ENCODE assay signal across 20 cellular contexts in genomic region chr16:57303021-57303909, GRCh38. TPM values are rescaled to one million over a fixed set of nuclear protein-coding genes. Genes with fewer than 3 reads are reported as not detected.
DNase-seq lines count a peak whose midpoint lies in the region; ATAC-seq and TF ChIP-seq lines count a peak whose summit lies in the region.
"Had no signal": no experiment of that assay in that cellular context is flagged by ENCODE, and none has a peak within 500 bp of the region (broad histone marks: within the 10 kb centered on the region; RNA-seq: fewer than 3 reads in every experiment).

No MANE protein-coding gene starts in this region.

- TF ChIP-seq CTCF in breast epithelium (IDR thresholded peaks at IDR 0.05) (no peak), mammary epithelial cell (conservative IDR thresholded peaks at IDR 0.05 in 1 of 2, IDR thresholded peaks at IDR 0.05 in 1 of 2; ENCODE audit: extremely low read depth in 1 of 2, insufficient read depth in 1 of 2, low read depth in 1 of 2, low read length in 2 of 2) (no peak), osteoblast (IDR thresholded peaks at IDR 0.05; ENCODE audit: extremely low read depth, low read depth, low read length) (no peak), upper lobe of left lung (IDR thresholded peaks at IDR 0.05) (no peak)

- peaks cover 53% of the 10 kb centered on the region for H3K27me3 Mint-ChIP-seq in dendritic cell treated with granulocyte-macrophage colony-stimulating factor and Interleukin-4, amounts not matched to agents 40 ng/mL and 50 ng/mL, for 4 days
- H3K27me3 Mint-ChIP-seq: CD4-positive, CD25-positive, alpha-beta regulatory T cell had no signal

- TF ChIP-seq POLR2A in breast epithelium (IDR thresholded peaks at IDR 0.05) (no peak), upper lobe of left lung (IDR thresholded peaks at IDR 0.05) (no peak)

- H3K79me2 ChIP-seq in mammary epithelial cell (ENCODE audit: insufficient read depth, low read length) (no peaks in the 10 kb centered on the region), osteoblast (ENCODE audit: insufficient read depth, low read length) (no peaks in the 10 kb centered on the region)

- no peaks in the 10 kb centered on the region for H3K36me3 Mint-ChIP-seq in dendritic cell treated with granulocyte-macrophage colony-stimulating factor and Interleukin-4, amounts not matched to agents 40 ng/mL and 50 ng/mL, for 4 days (ENCODE audit: low read depth)

- WGBS in mammary epithelial cell (ENCODE audit: low coverage, missing lambda C conversion rate): 96% methylated on average over 4 of the region's 4 CpGs
- 82 to 85% methylated on average over 3 to 4 of the region's 4 CpGs for WGBS in upper lobe of left lung, 2 donors

- H3K27ac Mint-ChIP-seq in dendritic cell treated with granulocyte-macrophage colony-stimulating factor and Interleukin-4, amounts not matched to agents 40 ng/mL and 50 ng/mL, for 4 days: peak overlapping the region; percentile 9
- H3K27ac Mint-ChIP-seq: CD4-positive, CD25-positive, alpha-beta regulatory T cell had no signal

- no peak overlapping the region for H2AFZ ChIP-seq in mammary epithelial cell (ENCODE audit: low read depth, low read length)
- H2AFZ ChIP-seq in osteoblast (ENCODE audit: low read length): no peak overlapping the region
- H2AFZ ChIP-seq: GM23248 had no signal

- peaks cover 10 to 17% of the 10 kb centered on the region in 2 donors for H3K4me1 ChIP-seq in breast epithelium
- H3K4me1 ChIP-seq in mammary epithelial cell (ENCODE audit: insufficient read depth, low read length): peaks cover 10% of the 10 kb centered on the region
- peaks cover 16% of the 10 kb centered on the region for H3K4me1 ChIP-seq in osteoblast (ENCODE audit: insufficient read depth, low read length)
- peaks cover 31 to 41% (median 38%) of the 10 kb centered on the region in 4 donors for H3K4me1 ChIP-seq in upper lobe of left lung

- H3K9me3 ChIP-seq in breast epithelium (no peaks in the 10 kb centered on the region), mammary epithelial cell (replicated peaks; ENCODE audit: insufficient read depth, low read length) (no peaks in the 10 kb centered on the region), osteoblast (ENCODE audit: low read depth, low read length) (no peaks in the 10 kb centered on the region), upper lobe of left lung (no peaks in the 10 kb centered on the region)
- H3K9me3 ChIP-seq: adrenal gland, suprapubic skin had no signal

- no peaks in the 10 kb centered on the region for H3K36me3 ChIP-seq in breast epithelium
- no peaks in the 10 kb centered on the region for H3K36me3 ChIP-seq in mammary epithelial cell (ENCODE audit: insufficient read depth, low read length)
- no peaks in the 10 kb centered on the region for H3K36me3 ChIP-seq in osteoblast (ENCODE audit: insufficient read depth, low read length)
- no peaks in the 10 kb centered on the region for H3K36me3 ChIP-seq in upper lobe of left lung
- H3K36me3 ChIP-seq: adrenal gland, suprapubic skin had no signal

- peak overlapping the region; percentile 90 to 92 for H3K27ac ChIP-seq in breast epithelium
- no peak overlapping the region for H3K27ac ChIP-seq in mammary epithelial cell (ENCODE audit: insufficient read depth, low read depth, low read length)
- no peak overlapping the region for H3K27ac ChIP-seq in osteoblast (ENCODE audit: low read depth, low read length)
- peak overlapping the region; percentile 73 to 82 (median 75) for H3K27ac ChIP-seq in upper lobe of left lung
- H3K27ac ChIP-seq: epithelial cell of prostate, GM23248, KMS-11, suprapubic skin had no signal

- intact Hi-C loops in breast epithelium (cut with DNase I; ENCODE audit: low total_unique reads) (no loop called here), mammary epithelial cell (cut with micrococcal nuclease) (no loop called here)
- intact Hi-C loops in dendritic cell treated with granulocyte-macrophage colony-stimulating factor and Interleukin-4, amounts not matched to agents 40 ng/mL and 50 ng/mL, for 4 days (cut with micrococcal nuclease): loop anchor here (5.0 kb wide), 2 partner anchors 44 to 214 kb away; no protein-coding TSS in a partner anchor

- DNase-seq in breast epithelium (ENCODE audit: low spot score in 2 of 2): no peak
- DNase-seq in mammary epithelial cell: no peak
- DNase-seq in osteoblast (ENCODE audit: insufficient read length, low spot score, missing footprints): peak; percentile 43
- DNase-seq in upper lobe of left lung: no peak
- DNase-seq in NCI-H82 (lab: John Stamatoyannopoulos, UW): no peak
- DNase-seq in NCI-H2227 (lab: John Stamatoyannopoulos, UW; ENCODE audit: unreplicated experiment): no peak
- DNase-seq: activated T-cell treated with anti-CD3 and anti-CD28 coated beads, Interleukin-2, amount 50 U/mL, for 4 hours; glutamatergic neuron; NCI-H345; stimulated activated CD4-positive, alpha-beta T cell treated with anti-CD3 and anti-CD28 coated beads, Interleukin-15, amount 100 ng/mL, for 24 hours had no signal

- H3K4me3 Mint-ChIP-seq in dendritic cell treated with granulocyte-macrophage colony-stimulating factor and Interleukin-4, amounts not matched to agents 40 ng/mL and 50 ng/mL, for 4 days: no peak overlapping the region
- H3K4me3 Mint-ChIP-seq: activated T-cell treated with anti-CD3 and anti-CD28 coated beads, Interleukin-2, amount 50 U/mL, for 4 hours had no signal

- in situ Hi-C loops in mammary epithelial cell (cut with MboI; ENCODE audit: low sequenced_read_pairs in 2 of 2): loop anchor here (5.0 to 10.0 kb wide), 3 partner anchors 114 to 214 kb away; no protein-coding TSS in a partner anchor

- H3K4me3 ChIP-seq in breast epithelium (no peak overlapping the region), mammary epithelial cell (replicated peaks in 1 of 3; ENCODE audit: insufficient read depth in 1 of 3, low read depth in 2 of 3, low read length in 3 of 3) (no peak overlapping the region), osteoblast (ENCODE audit: insufficient read depth, low read length) (no peak overlapping the region), upper lobe of left lung (no peak overlapping the region)
- H3K4me3 ChIP-seq: adrenal gland, GM23248, suprapubic skin had no signal

- H4K20me1 ChIP-seq in mammary epithelial cell (ENCODE audit: insufficient read depth, low read length): no peaks in the 10 kb centered on the region
- no peaks in the 10 kb centered on the region for H4K20me1 ChIP-seq in osteoblast (ENCODE audit: insufficient read depth, low read length)

- ATAC-seq in upper lobe of left lung (ENCODE audit: low FRiP score in 2 of 2) (no peak), GM18511 (IDR thresholded peaks at IDR 0.05; ENCODE audit: unreplicated experiment) (no peak)
- ATAC-seq: activated T-cell treated with anti-CD3 and anti-CD28 coated beads, Interleukin-2, amount 50 U/mL, for 4 hours had no signal

- H3K27me3 ChIP-seq in breast epithelium (no peaks in the 10 kb centered on the region), mammary epithelial cell (ENCODE audit: insufficient read depth, low read length) (no peaks in the 10 kb centered on the region), osteoblast (ENCODE audit: insufficient read depth, low read length) (peaks cover 12% of the 10 kb centered on the region), upper lobe of left lung (no peaks in the 10 kb centered on the region)
- H3K27me3 ChIP-seq: adrenal gland, suprapubic skin had no signal

- no peak overlapping the region for H3K9ac ChIP-seq in mammary epithelial cell (ENCODE audit: insufficient read depth, low read length)
- H3K9ac ChIP-seq: GM23248, KMS-11 had no signal

- peaks cover 14% of the 10 kb centered on the region for H3K4me1 Mint-ChIP-seq in dendritic cell treated with granulocyte-macrophage colony-stimulating factor and Interleukin-4, amounts not matched to agents 40 ng/mL and 50 ng/mL, for 4 days (ENCODE audit: low read depth)

- BruUV-seq in mammary epithelial cell (replicated peaks; lab: Mats Ljungman, UMichigan): no TSS peak

- CTCF ChIA-PET in mammary epithelial cell (lab: Charles Lee; ENCODE audit: low non-redundant PET): interaction anchor here (0.6 kb wide), 1 partner anchor 114 kb away, joined by 3 read pairs; no protein-coding TSS in a partner anchor

- H3K9me3 Mint-ChIP-seq in dendritic cell treated with granulocyte-macrophage colony-stimulating factor and Interleukin-4, amounts not matched to agents 40 ng/mL and 50 ng/mL, for 4 days: no peaks in the 10 kb centered on the region
- H3K9me3 Mint-ChIP-seq: activated T-cell treated with anti-CD3 and anti-CD28 coated beads, Interleukin-2, amount 50 U/mL, for 4 hours had no signal

- dilution Hi-C loops in mammary epithelial cell (cut with HindIII; ENCODE audit: low sequenced_read_pairs): no loop called here

- H3K4me2 ChIP-seq in mammary epithelial cell (ENCODE audit: insufficient read depth, low read depth, low read length) (no peak overlapping the region), osteoblast (ENCODE audit: insufficient read depth, low read length) (no peak overlapping the region)
- H3K4me2 ChIP-seq: KMS-11 had no signal

- TF ChIP-seq EP300 in upper lobe of left lung (IDR thresholded peaks at IDR 0.05): no peak

RNA-seq across cellular contexts. Expression of gene PLLP, which starts 18.8 kb away (rescaled TPM):
- total RNA-seq in breast epithelium (10 to 100 TPM in 1 of 3 donors, 1 to 10 TPM in 2; 3.8 to 44.6 (median 7.9) TPM), mammary epithelial cell (1 to 10 TPM; 1.7 to 2.2 TPM), osteoblast (under 0.01 TPM in 2 replicates), upper lobe of left lung (100 to 1,000 TPM in 4 of 6 donors, 10 to 100 TPM in 2; 38.8 to 184 (median 114) TPM)
- 6.3 TPM for polyA plus RNA-seq in mammary epithelial cell
- polyA minus RNA-seq in mammary epithelial cell: 10.4 TPM
- total RNA-seq: CD4-positive, CD25-positive, alpha-beta regulatory T cell; GM23248 had no signal

RNA-seq across cellular contexts. Expression of gene CCL22, which starts 55.3 kb away (rescaled TPM):
- under 1 TPM; 0.15 to 0.33 (median 0.16) TPM for total RNA-seq in breast epithelium
- total RNA-seq in mammary epithelial cell: under 1 TPM in 1 of 2 donors, not detected in 1; 0.17 TPM
- polyA plus RNA-seq in mammary epithelial cell: 0.02 TPM
- not detected for polyA minus RNA-seq in mammary epithelial cell
- total RNA-seq in osteoblast: not detected in 2 replicates
- 1 to 10 TPM in 1 of 6 donors, under 1 TPM in 3, not detected in 2; 0.39 to 4.7 (median 0.71) TPM for total RNA-seq in upper lobe of left lung
- total RNA-seq: CD4-positive, CD25-positive, alpha-beta regulatory T cell; GM23248; kidney epithelial cell; SK-MEL-5 had no signal
- polyA plus RNA-seq: CD4-positive, CD25-positive, alpha-beta regulatory T cell had no signal

RNA-seq across cellular contexts. Expression of gene ARL2BP, which starts 58.2 kb away (rescaled TPM):
- total RNA-seq in breast epithelium: 10 to 100 TPM; 50.5 to 64.0 (median 62.4) TPM
- 10 to 100 TPM; 70.2 to 82.4 TPM for total RNA-seq in mammary epithelial cell
- 87.9 TPM for polyA plus RNA-seq in mammary epithelial cell
- polyA minus RNA-seq in mammary epithelial cell: 48.9 TPM
- 85.8 and 88.4 TPM in 2 replicates for total RNA-seq in osteoblast
- total RNA-seq in upper lobe of left lung: 10 to 100 TPM; 18.9 to 74.9 (median 54.2) TPM

Comparison
In these comparisons a context has a peak if more than half of its experiments do, and no peak if none do; other contexts are left out.
1. H3K27ac ChIP-seq: peak in breast epithelium (2 of 2) and upper lobe of left lung (4 of 4); none in mammary epithelial cell (single experiment) and osteoblast (single experiment).